Comparison of ENCODE assay signal across 9 cellular contexts in genomic region chr1:20731057-20731991, GRCh38. TPM values are rescaled to one million over a fixed set of nuclear protein-coding genes. Genes with fewer than 3 reads are reported as not detected.
DNase-seq lines count a peak whose midpoint lies in the region; ATAC-seq and TF ChIP-seq lines count a peak whose summit lies in the region.
"Had no signal": no experiment of that assay in that cellular context is flagged by ENCODE, and none has a peak within 500 bp of the region (broad histone marks: within the 10 kb centered on the region; RNA-seq: fewer than 3 reads in every experiment).

No MANE protein-coding gene starts in this region.

- H3K9me3 ChIP-seq in OCI-LY3 (ENCODE audit: insufficient read depth, low read length), result no peaks in the 10 kb centered on the region
- no peaks in the 10 kb centered on the region for H3K9me3 ChIP-seq in esophagus muscularis mucosa
- no peaks in the 10 kb centered on the region for H3K9me3 ChIP-seq in prostate gland
- H3K9me3 ChIP-seq: adrenal gland had no signal

- TF ChIP-seq CTCF in OCI-LY3 (IDR thresholded peaks at IDR 0.05; ENCODE audit: low read depth, low read length) (no peak), esophagus muscularis mucosa (IDR thresholded peaks at IDR 0.05) (no peak), prostate gland (IDR thresholded peaks at IDR 0.05) (no peak)

- H3K4me1 ChIP-seq in OCI-LY3 (ENCODE audit: low read length) (peaks cover 8% of the 10 kb centered on the region), esophagus muscularis mucosa (peaks cover 19 to 41% (median 30%) of the 10 kb centered on the region in 4 donors), prostate gland (replicated peaks) (no peaks in the 10 kb centered on the region)

- intact Hi-C loops in esophagus muscularis mucosa (cut with DNase I), result loop anchor here (5.0 kb wide), 1 partner anchor 56 kb away; the partner anchor contains the start of gene HP1BP3
- intact Hi-C loops in prostate gland (cut with DNase I), result loop anchor here (10.0 kb wide), 1 partner anchor 53 kb away; the partner anchor contains the start of gene HP1BP3

- no peak overlapping the region for H3K27ac ChIP-seq in OCI-LY3 (ENCODE audit: low read length)
- H3K27ac ChIP-seq in esophagus muscularis mucosa (replicated peaks in 1 of 4), result peak overlapping the region in 2 of 4 donors; percentile 62 to 73
- no peak overlapping the region for H3K27ac ChIP-seq in prostate gland

- no peaks in the 10 kb centered on the region for H3K79me2 ChIP-seq in OCI-LY3 (ENCODE audit: low read length)

- no peaks in the 10 kb centered on the region for H4K20me1 ChIP-seq in OCI-LY3 (ENCODE audit: insufficient read depth, low read length)

- H3K4me2 ChIP-seq in OCI-LY3 (ENCODE audit: low read length), result peak overlapping the region; percentile 99

- no peak for ATAC-seq in GM21447 (IDR thresholded peaks at IDR 0.05; ENCODE audit: unreplicated experiment)

- DNase-seq in activated T-cell treated with anti-CD3 and anti-CD28 coated beads, Interleukin-2, amount 50 U/mL, for 1 hour, result peak; percentile 42
- no peak for DNase-seq in activated T-cell treated with anti-CD3 and anti-CD28 coated beads for 4 hours
- peak; percentile 90 for DNase-seq in esophagus muscularis mucosa (ENCODE audit: extremely low spot score)
- no peak for DNase-seq in prostate gland (ENCODE audit: low spot score)
- DNase-seq in activated CD4-positive, CD25-positive, alpha-beta regulatory T cell treated with anti-CD3 and anti-CD28 coated beads, Interleukin-2, amount 50 U/mL, for 72 hours, result no peak
- no peak for DNase-seq in activated CD4-positive, CD25-positive, alpha-beta regulatory T cell (lab: John Stamatoyannopoulos, UW)

- H3K27me3 ChIP-seq in OCI-LY3 (ENCODE audit: low read depth, low read length) (peaks cover 19% of the 10 kb centered on the region), esophagus muscularis mucosa (peaks cover 0 to 40% (median 0%) of the 10 kb centered on the region in 4 donors), prostate gland (replicated peaks; ENCODE audit: insufficient read depth) (no peaks in the 10 kb centered on the region)
- H3K27me3 ChIP-seq: adrenal gland had no signal

- WGBS in esophagus muscularis mucosa, result 35% methylated on average over 23 of the region's 62 CpGs
- WGBS in prostate gland, result 21% methylated on average over 59 of the region's 62 CpGs

- H3K4me3 ChIP-seq in OCI-LY3 (ENCODE audit: low read length) (peak overlapping the region; percentile 82), esophagus muscularis mucosa (peak overlapping the region; percentile 63 to 86 (median 70)), prostate gland (peak overlapping the region; percentile 45 to 64)

- H3K9ac ChIP-seq in OCI-LY3 (ENCODE audit: low read length), result peak overlapping the region; percentile 37; the same call in 1 of the 2 replicates

- TF ChIP-seq POLR2A in esophagus muscularis mucosa (IDR thresholded peaks at IDR 0.05; ENCODE audit: low read depth), result no peak
- no peak for TF ChIP-seq POLR2A in prostate gland (IDR thresholded peaks at IDR 0.05)

- no peak for TF ChIP-seq EP300 in esophagus muscularis mucosa (IDR thresholded peaks at IDR 0.05)

- H2AFZ ChIP-seq in OCI-LY3 (ENCODE audit: low read depth, low read length), result no peak overlapping the region; the same call in 1 of the 2 replicates

- H3K36me3 ChIP-seq in OCI-LY3 (replicated peaks; ENCODE audit: low read depth, low read length), result no peaks in the 10 kb centered on the region
- no peaks in the 10 kb centered on the region for H3K36me3 ChIP-seq in esophagus muscularis mucosa
- H3K36me3 ChIP-seq in prostate gland, result no peaks in the 10 kb centered on the region
- H3K36me3 ChIP-seq: adrenal gland had no signal

RNA-seq across cellular contexts. Expression of gene SH2D5, which starts 1.2 kb away (rescaled TPM):
- total RNA-seq in esophagus muscularis mucosa, result 1 to 10 TPM in 2 of 4 donors, under 1 TPM in 2; 0.42 to 7.2 (median 1.7) TPM
- total RNA-seq in prostate gland, result 1 to 10 TPM in 1 of 2 donors, not detected in 1; 2.2 TPM

RNA-seq across cellular contexts. Expression of gene KIF17, which starts 13.5 kb away (rescaled TPM):
- 1 to 10 TPM; 2.0 to 7.3 (median 3.4) TPM for total RNA-seq in esophagus muscularis mucosa
- total RNA-seq in prostate gland, result 10 to 100 TPM in 1 of 2 donors, 1 to 10 TPM in 1; 1.6 to 12.6 TPM

RNA-seq across cellular contexts. Expression of gene HP1BP3, which starts 55.8 kb away (rescaled TPM):
- total RNA-seq in esophagus muscularis mucosa, result 100 to 1,000 TPM; 213 to 349 (median 277) TPM
- 100 to 1,000 TPM; 156 to 252 TPM for total RNA-seq in prostate gland

Comparison
In these comparisons a context has a peak if more than half of its experiments do, and no peak if none do; other contexts are left out.
1. DNase-seq: peak in activated T-cell treated with anti-CD3 and anti-CD28 coated beads, Interleukin-2, amount 50 U/mL, for 1 hour (single experiment) and esophagus muscularis mucosa (single experiment); none in activated T-cell treated with anti-CD3 and anti-CD28 coated beads for 4 hours (single experiment), prostate gland (single experiment), activated CD4-positive, CD25-positive, alpha-beta regulatory T cell treated with anti-CD3 and anti-CD28 coated beads, Interleukin-2, amount 50 U/mL, for 72 hours (single experiment) and activated CD4-positive, CD25-positive, alpha-beta regulatory T cell (0 of 4).
2. Peak in every context shown above with its lines, with median percentiles within 50 percentile points of each other: H3K4me3 ChIP-seq.